In the genomic region with DNA sequence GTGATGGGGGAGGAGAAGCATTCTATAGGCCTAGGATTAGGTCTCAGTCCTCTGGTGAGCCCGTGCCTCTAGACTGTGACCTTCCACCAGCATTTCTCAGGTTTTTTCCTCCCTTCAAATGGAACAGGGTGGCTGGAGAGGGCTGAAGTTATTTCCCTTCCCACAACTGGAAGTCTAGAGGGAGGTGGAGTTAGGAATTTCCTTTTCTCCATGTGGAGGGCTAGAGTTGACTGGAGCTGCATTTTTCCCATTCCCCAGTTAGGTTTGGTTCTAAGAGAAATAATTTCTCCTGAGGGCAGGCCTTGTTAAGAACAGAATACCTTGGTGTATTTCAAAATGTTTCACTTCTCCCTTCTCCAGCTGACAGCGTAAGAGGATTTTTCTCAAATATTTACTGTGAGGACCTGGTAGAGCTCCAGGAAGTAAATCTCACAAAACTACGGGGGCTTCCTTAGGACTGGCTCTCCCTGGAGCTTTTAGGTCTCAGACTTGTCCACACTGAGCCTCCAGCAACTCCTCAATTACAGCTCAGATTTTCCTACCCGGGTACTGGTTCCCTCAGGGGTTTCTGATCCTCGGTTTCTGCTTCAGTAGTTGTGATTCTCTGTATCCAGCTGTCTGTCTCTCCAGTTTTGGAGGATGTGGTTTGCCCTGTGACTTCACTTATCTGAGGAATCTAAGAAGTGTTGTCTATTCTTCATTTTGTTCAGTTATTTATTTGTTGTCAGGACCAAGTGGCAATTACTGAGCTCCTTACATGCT, we compare ENCODE assay signal across 1 cellular context.
TF ChIP-seq lines count a peak whose summit lies in the region.

No MANE protein-coding gene starts in this region.

TF ChIP-seq in IMR-90, 13 proteins besides CTCF, POLR2A, EP300 and RAD21 (continued from another document):
- TF ChIP-seq, protein P1, sequence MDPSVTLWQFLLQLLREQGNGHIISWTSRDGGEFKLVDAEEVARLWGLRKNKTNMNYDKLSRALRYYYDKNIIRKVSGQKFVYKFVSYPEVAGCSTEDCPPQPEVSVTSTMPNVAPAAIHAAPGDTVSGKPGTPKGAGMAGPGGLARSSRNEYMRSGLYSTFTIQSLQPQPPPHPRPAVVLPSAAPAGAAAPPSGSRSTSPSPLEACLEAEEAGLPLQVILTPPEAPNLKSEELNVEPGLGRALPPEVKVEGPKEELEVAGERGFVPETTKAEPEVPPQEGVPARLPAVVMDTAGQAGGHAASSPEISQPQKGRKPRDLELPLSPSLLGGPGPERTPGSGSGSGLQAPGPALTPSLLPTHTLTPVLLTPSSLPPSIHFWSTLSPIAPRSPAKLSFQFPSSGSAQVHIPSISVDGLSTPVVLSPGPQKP (IDR thresholded peaks at IDR 0.05; ENCODE audit: borderline replicate concordance, low read depth, low read length) = no peak
- no peak for TF ChIP-seq FOS (IDR thresholded peaks at IDR 0.05; ENCODE audit: low read depth, low read length)
TF ChIP-seq in IMR-90: peak in this region for 0.
